Comparison of ENCODE assay signal across 13 cellular contexts in the genomic region with DNA sequence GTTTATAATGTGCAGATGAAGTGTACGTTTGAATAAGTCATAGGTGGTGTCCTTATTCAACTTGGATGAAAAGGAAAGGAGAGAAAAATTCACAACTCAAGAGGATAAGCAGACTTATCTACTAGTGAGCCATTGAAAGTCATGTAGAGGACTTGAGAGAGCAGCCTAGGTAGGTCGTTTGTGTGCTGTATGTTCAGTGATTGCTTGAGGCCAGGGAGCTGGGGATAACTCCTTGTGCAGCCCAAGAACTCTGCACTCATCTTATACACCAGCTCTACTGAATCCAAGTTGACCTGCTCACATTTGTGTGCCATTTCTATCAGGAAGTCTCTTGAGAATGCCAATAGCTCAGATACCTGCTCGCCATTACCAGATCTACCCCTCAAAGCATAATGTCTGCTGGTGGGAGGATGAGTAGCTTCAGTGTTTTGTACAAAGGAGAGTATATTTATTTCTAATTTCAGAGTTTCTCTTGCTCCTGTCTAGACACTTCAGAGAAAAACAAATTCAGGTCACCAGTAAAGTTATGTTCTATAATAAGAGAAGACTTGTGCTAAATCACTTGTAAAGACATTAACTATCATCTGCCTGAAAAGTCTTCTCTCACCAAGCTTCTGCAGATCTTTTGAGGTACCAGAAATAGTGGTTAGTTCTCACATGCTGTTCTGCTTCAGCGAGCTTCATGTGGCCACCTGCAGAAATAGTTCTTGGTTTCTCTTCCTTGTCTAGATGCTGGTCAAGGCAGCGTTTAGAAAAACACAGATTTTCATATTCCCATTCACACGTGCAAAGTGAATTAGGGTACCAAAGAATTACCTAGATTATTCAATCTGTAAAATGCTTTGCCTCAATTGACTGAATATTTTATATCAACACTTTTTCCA. TPM values are rescaled to one million over a fixed set of nuclear protein-coding genes. Genes with fewer than 3 reads are reported as not detected.
DNase-seq lines count a peak whose midpoint lies in the region; ATAC-seq, FAIRE-seq and TF ChIP-seq lines count a peak whose summit lies in the region.
"Had no signal": no experiment of that assay in that cellular context is flagged by ENCODE, and none has a peak within 500 bp of the region (broad histone marks: within the 10 kb centered on the region; RNA-seq: fewer than 3 reads in every experiment).

No MANE protein-coding gene starts in this region.

- H3K36me3 Mint-ChIP-seq in naive thymus-derived CD8-positive, alpha-beta T cell = peaks cover 5 to 15% (median 15%) of the 10 kb centered on the region in 3 donors

- H3K4me1 ChIP-seq in pancreas = no peaks in the 10 kb centered on the region
- H3K4me1 ChIP-seq: parathyroid adenoma had no signal

- intact Hi-C loops in pancreas (cut with DNase I) = no loop called here

- H3K4me1 Mint-ChIP-seq in naive thymus-derived CD8-positive, alpha-beta T cell = peaks cover 32 to 89% (median 76%) of the 10 kb centered on the region in 4 donors

- H3K27me3 ChIP-seq in pancreas = peaks cover 0 to 7% (median 0%) of the 10 kb centered on the region in 4 donors

- H3K27ac Mint-ChIP-seq in naive thymus-derived CD8-positive, alpha-beta T cell = peak overlapping the region; percentile 67 to 96 (median 80)

- DNase-seq in naive thymus-derived CD8-positive, alpha-beta T cell = no peak
- DNase-seq in CD1c-positive myeloid dendritic cell (ENCODE audit: extremely low spot score) (no peak), UCSD-AML1 (lab: John Stamatoyannopoulos, UW; ENCODE audit: unreplicated experiment) (no peak), pancreas (no peak), 8988T (no peak)
- DNase-seq: NCI-H187 treated with DMSO at 0.1 percent for 48 hours; stimulated activated CD8-positive, alpha-beta memory T cell treated with anti-CD3 and anti-CD28 coated beads, Interleukin-4, amount 100 ng/mL, for 48 hours; T-helper 9 cell had no signal

- no peak for TF ChIP-seq CTCF in pancreas (IDR thresholded peaks at IDR 0.05)

- H3K27ac ChIP-seq in pancreas = no peak overlapping the region
- H3K27ac ChIP-seq: parathyroid adenoma had no signal

- FAIRE-seq in pancreas (lab: Jason Lieb, UNC) = no peak
- FAIRE-seq: bronchial epithelial cell had no signal

- peak; percentile 94 for ATAC-seq in GM18867 (IDR thresholded peaks at IDR 0.05; ENCODE audit: unreplicated experiment)
- peak; percentile 98 for ATAC-seq in GM21723 (IDR thresholded peaks at IDR 0.05; ENCODE audit: unreplicated experiment)
- peak; percentile 84 for ATAC-seq in HG03457 (IDR thresholded peaks at IDR 0.05; ENCODE audit: unreplicated experiment)
- peak; percentile 53 to 64 for ATAC-seq in naive thymus-derived CD8-positive, alpha-beta T cell
- ATAC-seq in pancreas = no peak

- POLR2A ChIA-PET in naive thymus-derived CD8-positive, alpha-beta T cell (lab: Charles Lee) = interaction anchor here (0.6 to 8.5 kb wide), 11 partner anchors 10 to 61 kb away, joined by 3 to 108 read pairs (median 4); a partner anchor contains a TSS

- no peaks in the 10 kb centered on the region for H3K9me3 ChIP-seq in pancreas

- H3K27me3 Mint-ChIP-seq in naive thymus-derived CD8-positive, alpha-beta T cell = no peaks in the 10 kb centered on the region

- no peaks in the 10 kb centered on the region for H3K36me3 ChIP-seq in pancreas

- H3K9me3 Mint-ChIP-seq in naive thymus-derived CD8-positive, alpha-beta T cell = no peaks in the 10 kb centered on the region

- no peak overlapping the region for H3K4me3 ChIP-seq in pancreas

- WGBS in pancreas, 2 donors = 53 to 54% methylated on average over 6 of the region's 6 CpGs

- H3K4me3 Mint-ChIP-seq in naive thymus-derived CD8-positive, alpha-beta T cell = peak overlapping the region in 8 of 10 donors; percentile 24 to 64 (median 45)

RNA-seq across cellular contexts. Expression of a gene that starts 10.8 kb away (rescaled TPM):
- total RNA-seq in naive thymus-derived CD8-positive, alpha-beta T cell = 100 to 1,000 TPM; 286 to 292 TPM
- 100 to 1,000 TPM; 143 to 174 (median 155) TPM for polyA plus RNA-seq in naive thymus-derived CD8-positive, alpha-beta T cell
- total RNA-seq in pancreas = 1 to 10 TPM; 2.3 to 6.5 (median 5.7) TPM
- polyA plus RNA-seq in pancreas = 10 to 100 TPM in 1 of 2 donors, 1 to 10 TPM in 1; 4.0 to 10.1 TPM

Comparison
In these comparisons a context has a peak if more than half of its experiments do, and no peak if none do; other contexts are left out.
1. ATAC-seq: peak in GM18867 (single experiment), GM21723 (single experiment), HG03457 (single experiment) and naive thymus-derived CD8-positive, alpha-beta T cell (2 of 2); none in pancreas (0 of 4).
2. RNA of a gene that starts 10.8 kb away (total RNA-seq): 286 to 292 TPM in naive thymus-derived CD8-positive, alpha-beta T cell; 2.3 to 6.5 TPM in pancreas; every median in the first group is over 10 times any median in the second.